ENCODE assay signal across 14 cellular contexts in genomic region chr14:83164016-83164415, GRCh38.
DNase-seq lines count a peak whose midpoint lies in the region; ATAC-seq and FAIRE-seq lines count a peak whose summit lies in the region.
"Had no signal": no experiment of that assay in that cellular context is flagged by ENCODE, and none has a peak within 500 bp of the region (broad histone marks: within the 10 kb centered on the region; RNA-seq: fewer than 3 reads in every experiment).

No MANE protein-coding gene starts in this region.

- intact Hi-C loops in left ventricle myocardium superior (cut with micrococcal nuclease) (no loop called here), cardiac septum (cut with DNase I) (no loop called here)

- DNase-seq in left ventricle myocardium superior (no peak), cardiac septum (ENCODE audit: low spot score) (no peak), T1000 (lab: John Stamatoyannopoulos, UW) (peak; percentile 14), fibroblast of peridontal ligament (ENCODE audit: extremely low read depth) (peak; percentile 92), urothelium cell line (ENCODE audit: low spot score) (peak; percentile 18), NCI-H510A treated with DMSO at 0.1 percent for 48 hours (lab: John Stamatoyannopoulos, UW) (no peak), DMS 273 treated with DMSO at 0.1 percent for 48 hours (lab: John Stamatoyannopoulos, UW) (no peak)
- DNase-seq: activated gamma-delta T cell treated with Interleukin-2 at 50 U/mL for 16 hours; DMS79; Kasumi-1; NCI-H187 treated with DMSO at 0.1 percent for 48 hours; NCI-H82; stimulated activated CD4-positive, alpha-beta T cell treated with anti-CD3 and anti-CD28 coated beads, Interleukin-1b, Interleukin-23, amount 100 ng/mL, for 48 hours had no signal

- ATAC-seq in left ventricle myocardium superior, result peak; percentile 28
- no peak for ATAC-seq in GM21526 (IDR thresholded peaks at IDR 0.05; ENCODE audit: low FRiP score, unreplicated experiment)

- FAIRE-seq in urothelium cell line (lab: Jason Lieb, UNC), result no peak

Comparison
In these comparisons a context has a peak if more than half of its experiments do, and no peak if none do; other contexts are left out.
1. DNase-seq: peak in T1000 (single experiment), fibroblast of peridontal ligament (single experiment) and urothelium cell line (single experiment); none in left ventricle myocardium superior (single experiment), cardiac septum (single experiment), NCI-H510A treated with DMSO at 0.1 percent for 48 hours (single experiment) and DMS 273 treated with DMSO at 0.1 percent for 48 hours (single experiment).